In the genomic region with DNA sequence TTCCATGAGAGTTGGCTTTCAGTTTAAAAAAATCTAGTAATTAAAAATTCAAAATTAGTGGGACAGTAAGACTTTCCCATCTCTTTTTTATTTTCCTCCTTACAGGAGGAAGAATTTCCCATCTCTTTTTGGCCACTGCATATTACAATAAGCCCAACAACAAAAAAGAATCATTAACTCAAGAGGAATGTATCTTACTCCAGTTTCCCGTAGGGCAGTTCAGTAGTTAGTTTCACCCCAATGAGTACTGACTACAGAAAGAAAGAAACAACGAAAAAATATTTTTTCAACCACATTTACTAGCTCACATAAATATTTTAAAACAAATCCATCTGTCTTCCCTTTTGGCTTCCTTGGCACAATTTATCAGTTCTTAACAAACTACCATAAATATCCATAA, we compare ENCODE assay signal across 23 cellular contexts.
"Had no signal": no experiment of that assay in that cellular context is flagged by ENCODE, and none has a peak within 500 bp of the region (broad histone marks: within the 10 kb centered on the region; RNA-seq: fewer than 3 reads in every experiment).

No MANE protein-coding gene starts in this region.

- H3K9me3 ChIP-seq: gastroesophageal sphincter, heart right ventricle, prostate gland, suprapubic skin, transverse colon, vagina had no signal

- FAIRE-seq: bronchial epithelial cell, endometrium had no signal

- H3K27me3 Mint-ChIP-seq: activated CD4-positive, alpha-beta memory T cell treated with anti-CD3 and anti-CD28 coated beads for 36 hours; activated CD4-positive, alpha-beta T cell treated with anti-CD3 and anti-CD28 coated beads for 36 hours; activated naive CD8-positive, alpha-beta T cell; stimulated activated naive CD8-positive, alpha-beta T cell treated with anti-CD3 and anti-CD28 coated beads, Interleukin-15, amount 100 ng/mL, for 72 hours had no signal

- H3K36me3 ChIP-seq: prostate gland, suprapubic skin, transverse colon, vagina had no signal

- DNase-seq: activated CD4-positive, alpha-beta memory T cell treated with anti-CD3 and anti-CD28 coated beads for 36 hours; activated CD4-positive, alpha-beta T cell treated with anti-CD3 and anti-CD28 coated beads for 36 hours; activated gamma-delta T cell treated with Interleukin-2 at 50 U/mL for 16 hours; activated T-cell treated with anti-CD3 and anti-CD28 coated beads for 4 hours; cerebellar nuclear complex; cortex of kidney; heart right ventricle; midbrain; nephron progenitor cell; occipital lobe; right cardiac atrium; stimulated activated naive CD8-positive, alpha-beta T cell treated with anti-CD3 and anti-CD28 coated beads, Interleukin-15, amount 100 ng/mL, for 72 hours; transverse colon had no signal

- H3K27ac ChIP-seq: gastroesophageal sphincter, prostate gland, suprapubic skin, transverse colon, vagina had no signal

- H3K4me3 ChIP-seq: gastroesophageal sphincter, heart right ventricle, prostate gland, skin epidermis, suprapubic skin, transverse colon, vagina had no signal

- ATAC-seq: activated CD4-positive, alpha-beta T cell treated with anti-CD3 and anti-CD28 coated beads for 36 hours; gastroesophageal sphincter; heart right ventricle; right cardiac atrium; stimulated activated naive CD8-positive, alpha-beta T cell treated with anti-CD3 and anti-CD28 coated beads, Interleukin-15, amount 100 ng/mL, for 72 hours; WTC11 had no signal

- H3K27me3 ChIP-seq: gastroesophageal sphincter, heart right ventricle, suprapubic skin, transverse colon, vagina had no signal

- H3K9me3 Mint-ChIP-seq: activated CD4-positive, alpha-beta memory T cell treated with anti-CD3 and anti-CD28 coated beads for 36 hours; activated T-helper 1 cell treated with anti-CD3 and anti-CD28 coated beads, Interleukin-12 subunit alpha, Interleukin-12 subunit beta, Interleukin-2, Interleukin-4 antibody, amounts not matched to agents 30 ng/mL and 10 ng/mL and 1 ng/mL, durations not matched to agents 14 hours and 24 hours and 36 hours; stimulated activated naive CD8-positive, alpha-beta T cell treated with anti-CD3 and anti-CD28 coated beads, Interleukin-15, amount 100 ng/mL, for 72 hours had no signal

- H3K4me3 Mint-ChIP-seq: activated CD4-positive, alpha-beta memory T cell treated with anti-CD3 and anti-CD28 coated beads for 36 hours; activated CD4-positive, alpha-beta T cell treated with anti-CD3 and anti-CD28 coated beads for 36 hours; activated naive CD8-positive, alpha-beta T cell; activated T-helper 1 cell treated with anti-CD3 and anti-CD28 coated beads, Interleukin-12 subunit alpha, Interleukin-12 subunit beta, Interleukin-2, Interleukin-4 antibody, amounts not matched to agents 30 ng/mL and 10 ng/mL and 1 ng/mL, durations not matched to agents 14 hours and 24 hours and 36 hours; nephron progenitor cell; stimulated activated naive CD8-positive, alpha-beta T cell treated with anti-CD3 and anti-CD28 coated beads, Interleukin-15, amount 100 ng/mL, for 72 hours; WTC11 had no signal

- H3K27ac Mint-ChIP-seq: activated CD4-positive, alpha-beta memory T cell treated with anti-CD3 and anti-CD28 coated beads for 36 hours; activated CD4-positive, alpha-beta T cell treated with anti-CD3 and anti-CD28 coated beads for 36 hours; activated naive CD8-positive, alpha-beta T cell; activated T-helper 1 cell treated with anti-CD3 and anti-CD28 coated beads, Interleukin-12 subunit alpha, Interleukin-12 subunit beta, Interleukin-2, Interleukin-4 antibody, amounts not matched to agents 30 ng/mL and 10 ng/mL and 1 ng/mL, durations not matched to agents 14 hours and 24 hours and 36 hours; nephron progenitor cell; stimulated activated naive CD8-positive, alpha-beta T cell treated with anti-CD3 and anti-CD28 coated beads, Interleukin-15, amount 100 ng/mL, for 72 hours; WTC11 had no signal
